5 cellular contexts compared by ENCODE assay signal in the genomic region with DNA sequence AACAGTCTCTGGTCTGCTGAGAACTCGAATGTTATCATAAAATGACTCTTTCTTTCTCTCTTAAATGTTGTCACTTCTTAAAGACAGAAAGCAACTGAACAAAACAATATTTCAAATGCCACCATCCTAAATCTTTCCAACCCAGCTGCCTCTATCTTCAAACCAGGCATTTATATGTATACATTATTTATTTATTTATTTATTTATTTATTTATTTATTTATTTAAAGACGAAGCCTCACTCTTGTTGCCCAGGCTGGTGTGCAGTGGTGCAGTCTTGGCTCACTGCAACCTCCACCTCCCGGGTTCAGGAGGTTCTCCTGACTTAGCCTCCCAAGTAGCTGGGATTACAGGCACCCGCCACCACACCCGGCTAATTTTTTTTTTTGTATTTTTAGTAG.
A peak's percentile ranks its signal among the peaks of the same experiment; 100 is the strongest.
DNase-seq lines count a peak whose midpoint lies in the region; ATAC-seq and TF ChIP-seq lines count a peak whose summit lies in the region.
"Not testable (repeated sequence)": the region's sequence is repeated elsewhere in the genome, so short reads cannot be mapped to it uniquely, and the experiment has no call there.

No MANE protein-coding gene starts in this region.

- H3K36me3 ChIP-seq in HEK293 (ENCODE audit: control insufficient read depth in 2 of 2, insufficient read depth in 1 of 2, low read length in 2 of 2): peaks cover 13 to 79% of the 10 kb centered on the region in 2 experiments

- ATAC-seq in activated T-cell treated with anti-CD3 and anti-CD28 coated beads, Interleukin-2, amount 50 U/mL, for 72 hours (replicated peaks in 1 of 2); activated T-helper 17 cell treated with anti-CD3 and anti-CD28 coated beads, Interleukin-2, amount 50 U/mL, for 72 hours (replicated peaks); activated naive CD4-positive, alpha-beta T cell treated with anti-CD3 and anti-CD28 coated beads, Interleukin-2, amount 50 U/mL, for 72 hours: not testable (repeated sequence)

- not testable (repeated sequence) for H3K9me3 Mint-ChIP-seq in activated T-cell treated with anti-CD3 and anti-CD28 coated beads, Interleukin-2, amount 50 U/mL, for 72 hours; activated T-helper 17 cell treated with anti-CD3 and anti-CD28 coated beads, Interleukin-2, amount 50 U/mL, for 72 hours; activated naive CD4-positive, alpha-beta T cell treated with anti-CD3 and anti-CD28 coated beads, Interleukin-2, amount 50 U/mL, for 72 hours; stimulated activated naive CD8-positive, alpha-beta T cell treated with anti-CD3 and anti-CD28 coated beads, Interleukin-15, Interleukin-2, amounts not matched to agents 100 ng/mL and 50 ng/mL, for 24 hours

- H3K27ac ChIP-seq in HEK293 (ENCODE audit: extremely low read depth, low read depth, low read length): not testable (repeated sequence)

- H3K4me1 ChIP-seq in HEK293 (ENCODE audit: control insufficient read depth, insufficient read depth, low read length): not testable (repeated sequence)

- H3K4me3 ChIP-seq in HEK293 (ENCODE audit: low read depth, low read length): not testable (repeated sequence)

- peaks cover 9 to 40% of the 10 kb centered on the region in 2 donors for H3K36me3 Mint-ChIP-seq in activated T-cell treated with anti-CD3 and anti-CD28 coated beads, Interleukin-2, amount 50 U/mL, for 72 hours (ENCODE audit: insufficient read depth in 2 of 2)
- H3K36me3 Mint-ChIP-seq in activated T-helper 17 cell treated with anti-CD3 and anti-CD28 coated beads, Interleukin-2, amount 50 U/mL, for 72 hours (ENCODE audit: low read depth): peaks cover 89% of the 10 kb centered on the region
- peaks cover 7 to 37% of the 10 kb centered on the region in 2 donors for H3K36me3 Mint-ChIP-seq in activated naive CD4-positive, alpha-beta T cell treated with anti-CD3 and anti-CD28 coated beads, Interleukin-2, amount 50 U/mL, for 72 hours
- H3K36me3 Mint-ChIP-seq in stimulated activated naive CD8-positive, alpha-beta T cell treated with anti-CD3 and anti-CD28 coated beads, Interleukin-15, Interleukin-2, amounts not matched to agents 100 ng/mL and 50 ng/mL, for 24 hours (ENCODE audit: low read depth): peaks cover 72% of the 10 kb centered on the region

- CTCF ChIA-PET in HEK293 (lab: Yijun Ruan, JAX): not testable (repeated sequence)

- not testable (repeated sequence) for H3K4me3 Mint-ChIP-seq in activated T-cell treated with anti-CD3 and anti-CD28 coated beads, Interleukin-2, amount 50 U/mL, for 72 hours; activated T-helper 17 cell treated with anti-CD3 and anti-CD28 coated beads, Interleukin-2, amount 50 U/mL, for 72 hours; stimulated activated naive CD8-positive, alpha-beta T cell treated with anti-CD3 and anti-CD28 coated beads, Interleukin-15, Interleukin-2, amounts not matched to agents 100 ng/mL and 50 ng/mL, for 24 hours

- H3K9me3 ChIP-seq in HEK293 (ENCODE audit: control insufficient read depth, insufficient read depth, low read depth, low read length): not testable (repeated sequence)

- POLR2A ChIA-PET in HEK293 (lab: Yijun Ruan, JAX): not testable (repeated sequence)

- peak overlapping the region; percentile 59 for H3K27ac Mint-ChIP-seq in activated T-cell treated with anti-CD3 and anti-CD28 coated beads, Interleukin-2, amount 50 U/mL, for 72 hours
- H3K27ac Mint-ChIP-seq in activated T-helper 17 cell treated with anti-CD3 and anti-CD28 coated beads, Interleukin-2, amount 50 U/mL, for 72 hours: peak overlapping the region; percentile 21
- H3K27ac Mint-ChIP-seq in activated naive CD4-positive, alpha-beta T cell treated with anti-CD3 and anti-CD28 coated beads, Interleukin-2, amount 50 U/mL, for 72 hours: peak overlapping the region; percentile 44 to 52
- H3K27ac Mint-ChIP-seq in stimulated activated naive CD8-positive, alpha-beta T cell treated with anti-CD3 and anti-CD28 coated beads, Interleukin-15, Interleukin-2, amounts not matched to agents 100 ng/mL and 50 ng/mL, for 24 hours: peak overlapping the region; percentile 49

- not testable (repeated sequence) for TF ChIP-seq CTCF in HEK293 (tag by site-specific recombination; IDR thresholded peaks at IDR 0.05)

- not testable (repeated sequence) for DNase-seq in activated T-cell treated with anti-CD3 and anti-CD28 coated beads, Interleukin-2, amount 50 U/mL, for 72 hours; activated naive CD4-positive, alpha-beta T cell treated with anti-CD3 and anti-CD28 coated beads, Interleukin-2, amount 50 U/mL, for 72 hours (ENCODE audit: low spot score in 2 of 2)

- H3K27me3 Mint-ChIP-seq in activated T-cell treated with anti-CD3 and anti-CD28 coated beads, Interleukin-2, amount 50 U/mL, for 72 hours (ENCODE audit: low read depth); activated T-helper 17 cell treated with anti-CD3 and anti-CD28 coated beads, Interleukin-2, amount 50 U/mL, for 72 hours; stimulated activated naive CD8-positive, alpha-beta T cell treated with anti-CD3 and anti-CD28 coated beads, Interleukin-15, Interleukin-2, amounts not matched to agents 100 ng/mL and 50 ng/mL, for 24 hours: not testable (repeated sequence)

- H3K4me1 Mint-ChIP-seq in activated T-cell treated with anti-CD3 and anti-CD28 coated beads, Interleukin-2, amount 50 U/mL, for 72 hours (ENCODE audit: low read depth); activated T-helper 17 cell treated with anti-CD3 and anti-CD28 coated beads, Interleukin-2, amount 50 U/mL, for 72 hours; stimulated activated naive CD8-positive, alpha-beta T cell treated with anti-CD3 and anti-CD28 coated beads, Interleukin-15, Interleukin-2, amounts not matched to agents 100 ng/mL and 50 ng/mL, for 24 hours (ENCODE audit: low read depth): not testable (repeated sequence)

TF ChIP-seq in HEK293, 187 proteins besides CTCF, POLR2A, EP300 and RAD21 (continues in another document):
- TF ChIP-seq ZNF654 (tag by site-specific recombination; IDR thresholded peaks at IDR 0.05; ENCODE audit: low read depth) (peak; percentile 32), ZXDB (tag by site-specific recombination; IDR thresholded peaks at IDR 0.05) (0 out of 2 replicates have a peak, but pooled peaks have one; percentile 34), ZNF394 (tag by site-specific recombination; IDR thresholded peaks at IDR 0.05; ENCODE audit: borderline replicate concordance) (peak; percentile 91), ZBTB8A (tag by site-specific recombination; IDR thresholded peaks at IDR 0.05) (peak; percentile 69), ZNF510 (tag by site-specific recombination; IDR thresholded peaks at IDR 0.05; ENCODE audit: insufficient replicate concordance) (peak; percentile 14), ZNF558 (tag by site-specific recombination; IDR thresholded peaks at IDR 0.05) (peak; percentile 61; the same call in 1 of the 2 replicates), ZNF140 (tag by site-specific recombination; IDR thresholded peaks at IDR 0.05) (peak; percentile 56; the same call in 1 of the 2 replicates), ZNF426 (tag by site-specific recombination; IDR thresholded peaks at IDR 0.05) (peak; percentile 71), ZNF623 (tag by site-specific recombination; IDR thresholded peaks at IDR 0.05) (peak; percentile 66), ZNF292 (tag by site-specific recombination; IDR thresholded peaks at IDR 0.05; ENCODE audit: borderline replicate concordance, low read depth) (peak; percentile 30; the same call in 1 of the 2 replicates), ZNF555 (tag by site-specific recombination; conservative IDR thresholded peaks at IDR 0.05) (peak; percentile 71), ZNF266 (tag by site-specific recombination; IDR thresholded peaks at IDR 0.05; ENCODE audit: low read depth) (peak; percentile 34; the same call in 1 of the 2 replicates)
- TF ChIP-seq, protein P1, sequence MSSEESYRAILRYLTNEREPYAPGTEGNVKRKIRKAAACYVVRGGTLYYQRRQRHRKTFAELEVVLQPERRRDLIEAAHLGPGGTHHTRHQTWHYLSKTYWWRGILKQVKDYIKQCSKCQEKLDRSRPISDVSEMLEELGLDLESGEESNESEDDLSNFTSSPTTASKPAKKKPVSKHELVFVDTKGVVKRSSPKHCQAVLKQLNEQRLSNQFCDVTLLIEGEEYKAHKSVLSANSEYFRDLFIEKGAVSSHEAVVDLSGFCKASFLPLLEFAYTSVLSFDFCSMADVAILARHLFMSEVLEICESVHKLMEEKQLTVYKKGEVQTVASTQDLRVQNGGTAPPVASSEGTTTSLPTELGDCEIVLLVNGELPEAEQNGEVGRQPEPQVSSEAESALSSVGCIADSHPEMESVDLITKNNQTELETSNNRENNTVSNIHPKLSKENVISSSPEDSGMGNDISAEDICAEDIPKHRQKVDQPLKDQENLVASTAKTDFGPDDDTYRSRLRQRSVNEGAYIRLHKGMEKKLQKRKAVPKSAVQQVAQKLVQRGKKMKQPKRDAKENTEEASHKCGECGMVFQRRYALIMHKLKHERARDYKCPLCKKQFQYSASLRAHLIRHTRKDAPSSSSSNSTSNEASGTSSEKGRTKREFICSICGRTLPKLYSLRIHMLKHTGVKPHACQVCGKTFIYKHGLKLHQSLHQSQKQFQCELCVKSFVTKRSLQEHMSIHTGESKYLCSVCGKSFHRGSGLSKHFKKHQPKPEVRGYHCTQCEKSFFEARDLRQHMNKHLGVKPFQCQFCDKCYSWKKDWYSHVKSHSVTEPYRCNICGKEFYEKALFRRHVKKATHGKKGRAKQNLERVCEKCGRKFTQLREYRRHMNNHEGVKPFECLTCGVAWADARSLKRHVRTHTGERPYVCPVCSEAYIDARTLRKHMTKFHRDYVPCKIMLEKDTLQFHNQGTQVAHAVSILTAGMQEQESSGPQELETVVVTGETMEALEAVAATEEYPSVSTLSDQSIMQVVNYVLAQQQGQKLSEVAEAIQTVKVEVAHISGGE (tag by site-specific recombination; conservative IDR thresholded peaks at IDR 0.05; ENCODE audit: low read depth): peak; percentile 50; the same call in 1 of the 2 replicates
